ENCODE assay signal across 1 cellular context in genomic region chr2:118638453-118638852, GRCh38.
TF ChIP-seq lines count a peak whose summit lies in the region.

No MANE protein-coding gene starts in this region.

TF ChIP-seq in WTC11, 78 proteins besides CTCF, POLR2A, EP300 and RAD21 (continued from another document):
- TF ChIP-seq MXD4 (CRISPR knock-in tag; IDR thresholded peaks at IDR 0.05; ENCODE audit: borderline replicate concordance): no peak
- no peak for TF ChIP-seq FOXK1 (CRISPR knock-in tag; IDR thresholded peaks at IDR 0.05)
- no peak for TF ChIP-seq ZNF671 (CRISPR knock-in tag; IDR thresholded peaks at IDR 0.05)
- 0 out of 2 replicates have a peak, but pooled peaks have one; percentile 20 for TF ChIP-seq NFYB (CRISPR knock-in tag; conservative IDR thresholded peaks at IDR 0.05; ENCODE audit: low read depth)
